8 cellular contexts compared by ENCODE assay signal in the genomic region with DNA sequence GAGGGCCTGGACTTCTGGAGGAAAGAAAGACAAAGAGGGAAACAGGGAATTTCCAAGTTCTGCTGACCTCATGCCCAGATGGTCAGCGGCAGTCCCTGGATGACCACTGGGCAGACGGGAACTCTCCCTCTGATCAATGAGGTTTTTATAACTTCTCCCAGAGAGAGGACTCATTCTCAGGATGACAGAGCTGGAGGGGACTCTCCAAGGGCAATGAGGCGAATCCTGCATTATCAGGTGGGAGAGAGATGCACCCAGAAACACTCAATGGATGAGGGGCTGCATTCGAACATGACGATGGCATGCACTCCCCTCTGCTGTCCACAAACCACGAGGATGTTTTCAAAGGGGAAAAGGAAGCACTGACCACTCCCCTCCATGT. TPM values are rescaled to one million over a fixed set of nuclear protein-coding genes. Genes with fewer than 3 reads are reported as not detected.
A peak's percentile ranks its signal among the peaks of the same experiment; 100 is the strongest.
DNase-seq lines count a peak whose midpoint lies in the region; ATAC-seq lines count a peak whose summit lies in the region.

No MANE protein-coding gene starts in this region.

- H3K27ac ChIP-seq in rectal smooth muscle tissue (ENCODE audit: low read depth, low read length) (peak overlapping the region; percentile 3), SJCRH30 (no peak overlapping the region)

- peak; percentile 15 for ATAC-seq in GM18870 (IDR thresholded peaks at IDR 0.05; ENCODE audit: unreplicated experiment)
- ATAC-seq in HG02884 (IDR thresholded peaks at IDR 0.05; ENCODE audit: unreplicated experiment), result peak; percentile 4
- ATAC-seq in GM18511 (IDR thresholded peaks at IDR 0.05; ENCODE audit: unreplicated experiment), result no peak
- no peak for ATAC-seq in left lobe of liver

- peak; percentile 28 for DNase-seq in astrocyte of the hippocampus (ENCODE audit: low read depth, low spot score)
- DNase-seq in SJCRH30, result no peak
- DNase-seq in left lobe of liver (ENCODE audit: low spot score), result no peak
- DNase-seq in HPDE6-E6E7 (ENCODE audit: extremely low spot score), result no peak

- H3K9me3 ChIP-seq in SJCRH30 (replicated peaks), result no peaks in the 10 kb centered on the region

- peaks cover 25% of the 10 kb centered on the region for H3K4me1 ChIP-seq in rectal smooth muscle tissue (ENCODE audit: control insufficient read depth, insufficient read depth, low read length)
- H3K4me1 ChIP-seq in SJCRH30, result peaks cover 29% of the 10 kb centered on the region

- H3K27me3 ChIP-seq in rectal smooth muscle tissue (ENCODE audit: control insufficient read depth, insufficient read depth, low read length) (no peaks in the 10 kb centered on the region), SJCRH30 (no peaks in the 10 kb centered on the region)

- H3K4me3 ChIP-seq in rectal smooth muscle tissue (ENCODE audit: low read length), result no peak overlapping the region
- H3K4me3 ChIP-seq in SJCRH30, result no peak overlapping the region

- H3K9ac ChIP-seq in rectal smooth muscle tissue (ENCODE audit: low read length), result no peak overlapping the region

- H3K36me3 ChIP-seq in rectal smooth muscle tissue (ENCODE audit: control insufficient read depth, insufficient read depth, low read length) (peaks cover 4% of the 10 kb centered on the region), SJCRH30 (no peaks in the 10 kb centered on the region)

RNA-seq across cellular contexts. Expression of a gene that starts 12.7 kb away (rescaled TPM):
- 56.3 and 57.4 TPM in 2 replicates for total RNA-seq in SJCRH30 (2014; rRNA removed; shearing (Covaris generic))
- 74.5 TPM for total RNA-seq in left lobe of liver

RNA-seq across cellular contexts. Expression of a gene that starts 47.8 kb away (rescaled TPM):
- 3.3 and 4.0 TPM in 2 replicates for total RNA-seq in SJCRH30 (2014; rRNA removed; shearing (Covaris generic))
- total RNA-seq in left lobe of liver, result 199 TPM

Comparison
In these comparisons a context has a peak if more than half of its experiments do, and no peak if none do; other contexts are left out.
1. ATAC-seq: peak in GM18870 (single experiment) and HG02884 (single experiment); none in GM18511 (single experiment) and left lobe of liver (single experiment).
2. RNA of a gene that starts 47.8 kb away (total RNA-seq): 199 TPM in left lobe of liver (single experiment); 3.3 to 4.0 TPM in SJCRH30; every median in the first group is over 10 times any median in the second.